ENCODE assay signal across 9 cellular contexts in genomic region chr14:23183076-23183475, GRCh38. TPM values are rescaled to one million over a fixed set of nuclear protein-coding genes. Genes with fewer than 3 reads are reported as not detected.
DNase-seq lines count a peak whose midpoint lies in the region; ATAC-seq, FAIRE-seq and TF ChIP-seq lines count a peak whose summit lies in the region.
"Had no signal": no experiment of that assay in that cellular context is flagged by ENCODE, and none has a peak within 500 bp of the region (broad histone marks: within the 10 kb centered on the region; RNA-seq: fewer than 3 reads in every experiment).

No MANE protein-coding gene starts in this region.

- no peaks in the 10 kb centered on the region for H3K9me3 ChIP-seq in HepG2 (ENCODE audit: low read length)
- no peaks in the 10 kb centered on the region for H3K9me3 ChIP-seq in thoracic aorta

- no peak for DNase-seq in LNCaP clone FGC (ENCODE audit: low read depth)
- no peak for DNase-seq in cardiac fibroblast (ENCODE audit: low read depth in 2 of 2)
- DNase-seq in HepG2 (ENCODE audit: low spot score): no peak
- DNase-seq in thoracic aorta (ENCODE audit: low spot score): no peak
- no peak for DNase-seq in posterior cingulate gyrus
- no peak for DNase-seq in activated CD8-positive, alpha-beta memory T cell treated with anti-CD3 and anti-CD28 coated beads, Interleukin-2, amount 10 ng/mL, durations not matched to agents 7 days and 5 days

- H3K9me3 Mint-ChIP-seq in activated CD8-positive, alpha-beta memory T cell treated with anti-CD3 and anti-CD28 coated beads, Interleukin-2, amount 10 ng/mL, durations not matched to agents 7 days and 5 days (ENCODE audit: low read depth): no peaks in the 10 kb centered on the region

- POLR2A ChIA-PET in HepG2 (lab: Yijun Ruan, JAX): interaction anchor here (0.7 to 2.9 kb wide), 2 partner anchors 88 to 176 kb away, joined by 3 to 8 read pairs; partner anchors contain the start of genes ACIN1 and C14orf119

- H3K36me3 Mint-ChIP-seq in activated CD8-positive, alpha-beta memory T cell treated with anti-CD3 and anti-CD28 coated beads, Interleukin-2, amount 10 ng/mL, durations not matched to agents 7 days and 5 days: no peaks in the 10 kb centered on the region

- BruUV-seq in HepG2 (replicated peaks; lab: Mats Ljungman, UMichigan): no TSS peak

- H3K4me3 Mint-ChIP-seq in activated CD8-positive, alpha-beta memory T cell treated with anti-CD3 and anti-CD28 coated beads, Interleukin-2, amount 10 ng/mL, durations not matched to agents 7 days and 5 days: no peak overlapping the region

- H3K4me1 Mint-ChIP-seq in activated CD8-positive, alpha-beta memory T cell treated with anti-CD3 and anti-CD28 coated beads, Interleukin-2, amount 10 ng/mL, durations not matched to agents 7 days and 5 days: peaks cover 2% of the 10 kb centered on the region

- no peak for TF ChIP-seq CTCF in LNCaP clone FGC (IDR thresholded peaks at IDR 0.05; ENCODE audit: control insufficient read depth, extremely low read depth, insufficient read depth)
- no peak for TF ChIP-seq CTCF in cardiac fibroblast (IDR thresholded peaks at IDR 0.05; ENCODE audit: low read depth, low read length)
- TF ChIP-seq CTCF in HepG2 (CRISPR knock-in tag; IDR thresholded peaks at IDR 0.05): no peak
- no peak for TF ChIP-seq CTCF in thoracic aorta (IDR thresholded peaks at IDR 0.05)

- intact Hi-C loops in HepG2 (cut with micrococcal nuclease; ENCODE audit: unreplicated experiment) (no loop called here), posterior cingulate gyrus (cut with DNase I) (no loop called here)

- H3K4me1 ChIP-seq in HepG2 (ENCODE audit: insufficient read depth, low read length) (peaks cover 12% of the 10 kb centered on the region), thoracic aorta (ENCODE audit: control insufficient read depth in 1 of 2, low read depth in 2 of 2) (peaks cover 3 to 33% of the 10 kb centered on the region in 2 donors)

- TF ChIP-seq EP300 in HepG2 (IDR thresholded peaks at IDR 0.05; ENCODE audit: low read depth in 2 of 2, low read length in 2 of 2) (no peak), HepG2 (CRISPR knock-in tag; IDR thresholded peaks at IDR 0.05; ENCODE audit: borderline replicate concordance) (no peak)

- H3K4me3 ChIP-seq in LNCaP clone FGC (ENCODE audit: low read depth, low read length) (peak overlapping the region; percentile 16; the same call in 1 of the 2 replicates), cardiac fibroblast (replicated peaks in 1 of 2; ENCODE audit: low read depth in 2 of 2, low read length in 2 of 2) (peak overlapping the region; percentile 30 to 32), HepG2 (replicated peaks in 1 of 3; ENCODE audit: insufficient read depth in 1 of 3, low read depth in 2 of 3, low read length in 3 of 3) (no peak overlapping the region), thoracic aorta (peak overlapping the region; percentile 80)

- no peaks in the 10 kb centered on the region for H3K79me2 ChIP-seq in HepG2 (ENCODE audit: insufficient read depth, low read length)

- H3K9ac ChIP-seq in HepG2 (ENCODE audit: insufficient read depth, low read depth, low read length): no peak overlapping the region

- peak overlapping the region; percentile 13 for H2AFZ ChIP-seq in HepG2 (ENCODE audit: low read length)

- no peak for TF ChIP-seq RAD21 in HepG2 (CRISPR knock-in tag; IDR thresholded peaks at IDR 0.05)

- H3K27me3 ChIP-seq in HepG2 (ENCODE audit: control insufficient read depth in 1 of 2, insufficient read depth in 2 of 2, low read length in 2 of 2) (peaks cover 7 to 60% of the 10 kb centered on the region in 2 experiments; a peak in 4 of 5 replicates), thoracic aorta (replicated peaks; ENCODE audit: insufficient read depth) (no peaks in the 10 kb centered on the region)

- FAIRE-seq in HepG2 (lab: Jason Lieb, UNC): no peak

- H3K27ac ChIP-seq in HepG2 (ENCODE audit: extremely low read length, insufficient read depth, low read length): no peak overlapping the region
- H3K27ac ChIP-seq in thoracic aorta: peak overlapping the region; percentile 31 to 55

- no peaks in the 10 kb centered on the region for H4K20me1 ChIP-seq in HepG2 (ENCODE audit: insufficient read depth, low read length)

- no peak for TF ChIP-seq POLR2A in HepG2 (IDR thresholded peaks at IDR 0.05; ENCODE audit: insufficient read depth in 1 of 2, low read depth in 2 of 2, low read length in 2 of 2)

- CTCF ChIA-PET in HepG2 (lab: Yijun Ruan, JAX; ENCODE audit: low intra/inter-chr PET ratio, low total read pairs): interaction anchor here (11.3 kb wide), 1 partner anchor 63 kb away, joined by 493 read pairs; the partner anchor contains the start of gene CEBPE
- CTCF ChIA-PET in activated CD8-positive, alpha-beta memory T cell treated with anti-CD3 and anti-CD28 coated beads, Interleukin-2, amount 10 ng/mL, durations not matched to agents 7 days and 5 days (lab: Charles Lee): interaction anchor here (0.6 to 18.4 kb wide), 9 partner anchors 11 to 312 kb away, joined by 3 to 285 read pairs (median 4); no protein-coding TSS in a partner anchor

- peaks cover 35% of the 10 kb centered on the region for H3K27me3 Mint-ChIP-seq in activated CD8-positive, alpha-beta memory T cell treated with anti-CD3 and anti-CD28 coated beads, Interleukin-2, amount 10 ng/mL, durations not matched to agents 7 days and 5 days

- ATAC-seq in HepG2 (no peak), thoracic aorta (ENCODE audit: insufficient number of reproducible peaks, low FRiP score, low read depth) (no peak), GM18873 (IDR thresholded peaks at IDR 0.05; ENCODE audit: low FRiP score, unreplicated experiment) (no peak)
- no peak for ATAC-seq in activated CD8-positive, alpha-beta memory T cell treated with anti-CD3 and anti-CD28 coated beads, Interleukin-2, amount 10 ng/mL, durations not matched to agents 7 days and 5 days

- no peak overlapping the region for H3K27ac Mint-ChIP-seq in activated CD8-positive, alpha-beta memory T cell treated with anti-CD3 and anti-CD28 coated beads, Interleukin-2, amount 10 ng/mL, durations not matched to agents 7 days and 5 days

- peak overlapping the region; percentile 15; the same call in 1 of the 2 replicates for H3K4me2 ChIP-seq in HepG2 (ENCODE audit: low read depth, low read length)

- in situ Hi-C loops in HepG2 (cut with HindIII; ENCODE audit: extremely low pct_ligation_motif_present, low pct_unique_long_range_greater_than_20kb): no loop called here

- WGBS in HepG2 (ENCODE audit: low lambda C conversion rate): 22% methylated on average over 7 of the region's 7 CpGs

- H3K36me3 ChIP-seq in HepG2 (replicated peaks in 1 of 2; ENCODE audit: control insufficient read depth in 1 of 2, insufficient read depth in 2 of 2, low read length in 2 of 2) (no peaks in the 10 kb centered on the region), thoracic aorta (no peaks in the 10 kb centered on the region)

RNA-seq across cellular contexts. Expression of gene SLC7A8, which starts 0.4 kb away (rescaled TPM):
- not detected in 2 replicates for total RNA-seq in HepG2 (2016; rRNA removed; fragmentation: Illumina TruSeq; extraction: Trizol)
- total RNA-seq in HepG2 (2016; cell fraction: cytosol; rRNA removed; fragmentation: Illumina TruSeq; extraction: Trizol; ENCODE audit: low read depth): not detected in 2 replicates
- not detected in 2 replicates for total RNA-seq in HepG2 (2016; cell fraction: insoluble cytoplasmic fraction; rRNA removed; fragmentation: Illumina TruSeq; extraction: Trizol)
- total RNA-seq in HepG2 (2016; cell fraction: membrane; rRNA removed; fragmentation: Illumina TruSeq; extraction: Trizol): not detected in 2 replicates
- not detected in 2 replicates for total RNA-seq in HepG2 (2016; cell fraction: nucleus; rRNA removed; fragmentation: Illumina TruSeq; extraction: Trizol)
- 0.03 and 0.25 TPM in 2 replicates for polyA plus RNA-seq in HepG2 (2011; rRNA removed)
- not detected in 2 replicates for polyA plus RNA-seq in HepG2 (2011; cell fraction: cytosol; rRNA removed)
- polyA plus RNA-seq in HepG2 (2011; cell fraction: nucleus; rRNA removed): 0.03 and 0.11 TPM in 2 replicates
- polyA plus RNA-seq in HepG2 (2012): not detected in 2 replicates
- polyA plus RNA-seq in HepG2 (2016; cell fraction: cytosol; fragmentation: Illumina TruSeq; extraction: Trizol; ENCODE audit: low read depth): not detected in 2 replicates
- not detected in 2 replicates for polyA plus RNA-seq in HepG2 (2016; cell fraction: insoluble cytoplasmic fraction; fragmentation: Illumina TruSeq; extraction: Trizol; ENCODE audit: low read depth)
- polyA plus RNA-seq in HepG2 (2016; cell fraction: membrane; fragmentation: Illumina TruSeq; extraction: Trizol; ENCODE audit: low read depth): not detected in 2 replicates
- polyA plus RNA-seq in HepG2 (2016; cell fraction: nucleus; fragmentation: Illumina TruSeq; extraction: Trizol; ENCODE audit: insufficient read depth, low read depth): not detected in 2 replicates
- polyA minus RNA-seq in HepG2 (2011; rRNA and poly(A)+ RNA removed; ENCODE audit: low replicate concordance): 1.4 TPM in 1 of 2 replicates, not detected in the other
- polyA minus RNA-seq in HepG2 (2011; cell fraction: cytosol; rRNA and poly(A)+ RNA removed): not detected in 2 replicates
- polyA minus RNA-seq in HepG2 (2011; cell fraction: nucleus; rRNA and poly(A)+ RNA removed): not detected in 2 replicates
- 10 to 100 TPM; 18.4 to 28.0 TPM for total RNA-seq in thoracic aorta
- total RNA-seq in activated CD8-positive, alpha-beta memory T cell treated with anti-CD3 and anti-CD28 coated beads, Interleukin-2, amount 10 ng/mL, durations not matched to agents 7 days and 5 days: under 1 TPM; 0.54 to 0.91 TPM

RNA-seq across cellular contexts. Expression of gene RNF212B, which starts 54.7 kb away (rescaled TPM):
- not detected in 2 replicates for total RNA-seq in HepG2 (2016; rRNA removed; fragmentation: Illumina TruSeq; extraction: Trizol)
- total RNA-seq in HepG2 (2016; cell fraction: cytosol; rRNA removed; fragmentation: Illumina TruSeq; extraction: Trizol; ENCODE audit: low read depth): not detected in 2 replicates
- total RNA-seq in HepG2 (2016; cell fraction: insoluble cytoplasmic fraction; rRNA removed; fragmentation: Illumina TruSeq; extraction: Trizol): not detected in 2 replicates
- not detected in 2 replicates for total RNA-seq in HepG2 (2016; cell fraction: membrane; rRNA removed; fragmentation: Illumina TruSeq; extraction: Trizol)
- total RNA-seq in HepG2 (2016; cell fraction: nucleus; rRNA removed; fragmentation: Illumina TruSeq; extraction: Trizol): not detected in 2 replicates
- 0.05 TPM in 1 of 2 replicates, not detected in the other for polyA plus RNA-seq in HepG2 (2011; rRNA removed)
- not detected in 2 replicates for polyA plus RNA-seq in HepG2 (2011; cell fraction: cytosol; rRNA removed)
- polyA plus RNA-seq in HepG2 (2011; cell fraction: nucleus; rRNA removed): not detected in 2 replicates
- not detected in 2 replicates for polyA plus RNA-seq in HepG2 (2012)
- not detected in 2 replicates for polyA plus RNA-seq in HepG2 (2016; cell fraction: cytosol; fragmentation: Illumina TruSeq; extraction: Trizol; ENCODE audit: low read depth)
- polyA plus RNA-seq in HepG2 (2016; cell fraction: insoluble cytoplasmic fraction; fragmentation: Illumina TruSeq; extraction: Trizol; ENCODE audit: low read depth): not detected in 2 replicates
- polyA plus RNA-seq in HepG2 (2016; cell fraction: membrane; fragmentation: Illumina TruSeq; extraction: Trizol; ENCODE audit: low read depth): not detected in 2 replicates
- polyA plus RNA-seq in HepG2 (2016; cell fraction: nucleus; fragmentation: Illumina TruSeq; extraction: Trizol; ENCODE audit: insufficient read depth, low read depth): not detected in 2 replicates
- polyA minus RNA-seq in HepG2 (2011; rRNA and poly(A)+ RNA removed; ENCODE audit: low replicate concordance): not detected in 2 replicates
- polyA minus RNA-seq in HepG2 (2011; cell fraction: cytosol; rRNA and poly(A)+ RNA removed): not detected in 2 replicates
- not detected in 2 replicates for polyA minus RNA-seq in HepG2 (2011; cell fraction: nucleus; rRNA and poly(A)+ RNA removed)
- total RNA-seq in thoracic aorta: not detected
- total RNA-seq in activated CD8-positive, alpha-beta memory T cell treated with anti-CD3 and anti-CD28 coated beads, Interleukin-2, amount 10 ng/mL, durations not matched to agents 7 days and 5 days: not detected
- total RNA-seq: left cardiac atrium, M059J had no signal

Comparison
In these comparisons a context has a peak if more than half of its experiments do, and no peak if none do; other contexts are left out.
1. H3K4me3 ChIP-seq: peak in LNCaP clone FGC (single experiment), cardiac fibroblast (2 of 2) and thoracic aorta (single experiment); none in HepG2 (0 of 3).
2. RNA of gene SLC7A8, which starts 0.4 kb away (total RNA-seq): 18.4 to 28.0 TPM in thoracic aorta; 0.54 to 0.91 TPM in activated CD8-positive, alpha-beta memory T cell treated with anti-CD3 and anti-CD28 coated beads, Interleukin-2, amount 10 ng/mL, durations not matched to agents 7 days and 5 days and not detected in HepG2; every median in the first group is over 10 times any median in the second.